In the genomic region with DNA sequence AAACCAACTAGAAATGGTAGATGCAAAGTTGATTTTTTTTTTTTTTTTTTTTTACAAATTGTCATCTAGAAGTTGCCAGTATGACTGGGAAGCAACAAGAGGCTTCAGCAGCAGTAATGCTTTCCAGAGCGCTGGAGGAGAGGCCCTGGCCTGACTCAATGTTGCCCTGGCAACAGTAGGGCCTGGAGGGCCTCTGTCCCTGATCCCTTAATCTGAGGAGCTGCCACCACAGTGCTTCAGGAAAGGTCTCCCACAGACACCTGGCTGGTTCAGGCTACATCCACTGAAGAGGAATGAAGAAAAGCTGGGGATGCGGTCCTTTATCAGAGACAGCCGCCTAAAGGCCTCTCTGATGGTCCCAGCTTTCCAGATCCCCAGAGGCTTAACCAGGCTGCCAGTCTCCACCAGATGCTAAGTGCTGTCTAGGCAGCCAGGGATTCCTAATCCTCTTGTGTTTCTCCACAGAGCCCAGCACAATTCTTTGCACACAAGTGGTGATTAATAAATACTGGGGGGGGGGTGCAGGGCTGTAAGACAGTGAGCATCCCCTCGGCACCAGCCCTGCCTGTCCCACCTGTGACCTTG, we compare ENCODE assay signal across 20 cellular contexts.
"Had no signal": no experiment of that assay in that cellular context is flagged by ENCODE, and none has a peak within 500 bp of the region (broad histone marks: within the 10 kb centered on the region; RNA-seq: fewer than 3 reads in every experiment).

No MANE protein-coding gene starts in this region.

- H3K27ac Mint-ChIP-seq: activated B cell treated with CpG ODN at 0.5 μM for 24 hours; activated CD4-positive, alpha-beta T cell treated with anti-CD3 and anti-CD28 coated beads, Interleukin-2, amount 10 ng/mL, durations not matched to agents 24 days and 14 days; activated naive CD4-positive, alpha-beta T cell treated with anti-CD3 and anti-CD28 coated beads, Interleukin-2, amount 10 ng/mL, durations not matched to agents 7 days and 5 days; dendritic cell treated with granulocyte-macrophage colony-stimulating factor and Interleukin-4, amounts not matched to agents 40 ng/mL and 50 ng/mL, for 4 days; endodermal cell; immature natural killer cell; memory B cell; nephron; T-helper 1 cell treated with Interleukin-12 subunit alpha and Interleukin-12 subunit beta and Interleukin-4 antibody, amounts not matched to agents 30 μg/mL and 1 μg/mL, for 36 hours had no signal

- H3K27ac ChIP-seq: body of pancreas, prostate gland, sigmoid colon, suprapubic skin, upper lobe of left lung had no signal

- H3K4me1 ChIP-seq: prostate gland had no signal

- H3K4me3 ChIP-seq: body of pancreas, prostate gland, sigmoid colon, suprapubic skin, upper lobe of left lung had no signal

- H3K4me3 Mint-ChIP-seq: activated B cell treated with CpG ODN at 0.5 μM for 24 hours; activated CD4-positive, alpha-beta T cell treated with anti-CD3 and anti-CD28 coated beads, Interleukin-2, amount 10 ng/mL, durations not matched to agents 24 days and 14 days; activated naive CD4-positive, alpha-beta T cell treated with anti-CD3 and anti-CD28 coated beads, Interleukin-2, amount 10 ng/mL, durations not matched to agents 7 days and 5 days; central memory CD8-positive, alpha-beta T cell; dendritic cell treated with granulocyte-macrophage colony-stimulating factor and Interleukin-4, amounts not matched to agents 40 ng/mL and 50 ng/mL, for 4 days; endodermal cell; immature natural killer cell; memory B cell; nephron; T-helper 1 cell treated with Interleukin-12 subunit alpha and Interleukin-12 subunit beta and Interleukin-4 antibody, amounts not matched to agents 30 μg/mL and 1 μg/mL, for 36 hours had no signal

- H3K9me3 ChIP-seq: body of pancreas, prostate gland, sigmoid colon, suprapubic skin, upper lobe of left lung had no signal

- H3K4me1 Mint-ChIP-seq: memory B cell, nephron had no signal

- ATAC-seq: body of pancreas; left cardiac atrium; stimulated activated naive CD8-positive, alpha-beta T cell treated with anti-CD3 and anti-CD28 coated beads, Interleukin-15, Interleukin-2, amounts not matched to agents 100 U/mL and 50 U/mL, for 24 hours had no signal

- H3K9me3 Mint-ChIP-seq: activated B cell treated with CpG ODN at 0.5 μM for 24 hours; activated CD4-positive, alpha-beta T cell treated with anti-CD3 and anti-CD28 coated beads, Interleukin-2, amount 10 ng/mL, durations not matched to agents 24 days and 14 days; activated naive CD4-positive, alpha-beta T cell treated with anti-CD3 and anti-CD28 coated beads, Interleukin-2, amount 10 ng/mL, durations not matched to agents 7 days and 5 days; central memory CD8-positive, alpha-beta T cell; endodermal cell; immature natural killer cell; memory B cell; nephron; T-helper 1 cell treated with Interleukin-12 subunit alpha and Interleukin-12 subunit beta and Interleukin-4 antibody, amounts not matched to agents 30 μg/mL and 1 μg/mL, for 36 hours had no signal

- DNase-seq: activated B cell treated with CpG ODN at 0.5 μM for 24 hours; activated CD4-positive, alpha-beta T cell treated with anti-CD3 and anti-CD28 coated beads, Interleukin-2, amount 10 ng/mL, durations not matched to agents 24 days and 14 days; activated naive CD4-positive, alpha-beta T cell treated with anti-CD3 and anti-CD28 coated beads, Interleukin-2, amount 10 ng/mL, durations not matched to agents 7 days and 5 days; amniotic stem cell; body of pancreas; endodermal cell; immature natural killer cell; left cardiac atrium; sigmoid colon; stimulated activated CD4-positive, alpha-beta T cell treated with anti-CD3 and anti-CD28 coated beads, Interleukin-4, amount 100 ng/mL, for 1 hour; stimulated activated CD8-positive, alpha-beta memory T cell treated with anti-CD3 and anti-CD28 coated beads, Interleukin-4, amount 100 ng/mL, for 48 hours; stimulated activated naive CD8-positive, alpha-beta T cell treated with anti-CD3 and anti-CD28 coated beads, Interleukin-15, Interleukin-2, amounts not matched to agents 100 U/mL and 50 U/mL, for 24 hours; upper lobe of left lung had no signal

- H3K27me3 ChIP-seq: body of pancreas, suprapubic skin, upper lobe of left lung had no signal

- H3K27me3 Mint-ChIP-seq: activated B cell treated with CpG ODN at 0.5 μM for 24 hours; central memory CD8-positive, alpha-beta T cell; memory B cell had no signal
